In genomic region chr14:55191101-55191880, GRCh38 we compare ENCODE assay signal across 8 cellular contexts. TPM values are rescaled to one million over a fixed set of nuclear protein-coding genes. Genes with fewer than 3 reads are reported as not detected.
DNase-seq lines count a peak whose midpoint lies in the region; ATAC-seq and TF ChIP-seq lines count a peak whose summit lies in the region.

TSS of gene DLGAP5 (minus strand) at chr14:55191585. CDS start at chr14:55189179, 2,406 bp downstream.

- peak within 1 kb of the TSS; percentile 84 for H3K4me3 Mint-ChIP-seq in activated naive CD4-positive, alpha-beta T cell treated with anti-CD3 and anti-CD28 coated beads, Interleukin-2, amount 50 U/mL, for 24 hours

- no peak for TF ChIP-seq CTCF in omental fat pad (IDR thresholded peaks at IDR 0.05)
- TF ChIP-seq CTCF in thoracic aorta (IDR thresholded peaks at IDR 0.05): no peak

- H3K27me3 ChIP-seq in thoracic aorta (replicated peaks; ENCODE audit: insufficient read depth): no peaks in the 10 kb centered on the region

- H3K27ac ChIP-seq in thoracic aorta: peak within 1 kb of the TSS in 1 of 2 donors; percentile 43

- peak; percentile 99 for DNase-seq in NCI-H1105 (lab: John Stamatoyannopoulos, UW)
- peak; percentile 79 for DNase-seq in SKM-1 (lab: John Stamatoyannopoulos, UW; ENCODE audit: unreplicated experiment)
- DNase-seq in glomerular visceral epithelial cell (ENCODE audit: extremely low spot score): peak; percentile 97
- peak; percentile 77 for DNase-seq in omental fat pad (ENCODE audit: low spot score)
- peak; percentile 81 for DNase-seq in thoracic aorta (ENCODE audit: low spot score)

- H3K36me3 Mint-ChIP-seq in activated naive CD4-positive, alpha-beta T cell treated with anti-CD3 and anti-CD28 coated beads, Interleukin-2, amount 50 U/mL, for 24 hours: no peaks in the 10 kb centered on the region

- H3K9me3 Mint-ChIP-seq in activated naive CD4-positive, alpha-beta T cell treated with anti-CD3 and anti-CD28 coated beads, Interleukin-2, amount 50 U/mL, for 24 hours: no peaks in the 10 kb centered on the region

- ATAC-seq in HG02642 (IDR thresholded peaks at IDR 0.05; ENCODE audit: poor library complexity, unreplicated experiment): peak; percentile 96
- ATAC-seq in omental fat pad (ENCODE audit: low FRiP score): peak; percentile 99
- peak; percentile 100 for ATAC-seq in thoracic aorta (ENCODE audit: insufficient number of reproducible peaks, low FRiP score, low read depth)

- H3K27me3 Mint-ChIP-seq in activated naive CD4-positive, alpha-beta T cell treated with anti-CD3 and anti-CD28 coated beads, Interleukin-2, amount 50 U/mL, for 24 hours: no peaks in the 10 kb centered on the region

- H3K4me1 ChIP-seq in thoracic aorta (ENCODE audit: control insufficient read depth in 1 of 2, low read depth in 2 of 2): peaks cover 3 to 8% of the 10 kb centered on the region in 2 donors

- peak; percentile 50 for TF ChIP-seq POLR2A in GM10847 (IDR thresholded peaks at IDR 0.05; ENCODE audit: extremely low read depth, insufficient read length)

- H3K27ac Mint-ChIP-seq in activated naive CD4-positive, alpha-beta T cell treated with anti-CD3 and anti-CD28 coated beads, Interleukin-2, amount 50 U/mL, for 24 hours: peak within 1 kb of the TSS; percentile 76

- peak within 1 kb of the TSS; percentile 74 for H3K4me3 ChIP-seq in thoracic aorta

- H3K4me1 Mint-ChIP-seq in activated naive CD4-positive, alpha-beta T cell treated with anti-CD3 and anti-CD28 coated beads, Interleukin-2, amount 50 U/mL, for 24 hours: peaks cover 18% of the 10 kb centered on the region

- H3K36me3 ChIP-seq in thoracic aorta: no peaks in the 10 kb centered on the region

- H3K9me3 ChIP-seq in thoracic aorta: no peaks in the 10 kb centered on the region

RNA-seq across cellular contexts. Expression of gene DLGAP5, which starts in this region (rescaled TPM):
- total RNA-seq in omental fat pad (1 to 10 TPM in 1 of 4 donors, under 1 TPM in 1, not detected in 2; 0.19 to 3.1 TPM), thoracic aorta (under 1 TPM in 1 of 2 donors, not detected in 1; 0.14 TPM)

Comparison
In these comparisons a context has a peak if more than half of its experiments do, and no peak if none do; other contexts are left out.
1. Peak in DNase-seq, ATAC-seq and H3K4me3 ChIP-seq in thoracic aorta; RNA of the gene not detected or under 1 TPM.